In the genomic region with DNA sequence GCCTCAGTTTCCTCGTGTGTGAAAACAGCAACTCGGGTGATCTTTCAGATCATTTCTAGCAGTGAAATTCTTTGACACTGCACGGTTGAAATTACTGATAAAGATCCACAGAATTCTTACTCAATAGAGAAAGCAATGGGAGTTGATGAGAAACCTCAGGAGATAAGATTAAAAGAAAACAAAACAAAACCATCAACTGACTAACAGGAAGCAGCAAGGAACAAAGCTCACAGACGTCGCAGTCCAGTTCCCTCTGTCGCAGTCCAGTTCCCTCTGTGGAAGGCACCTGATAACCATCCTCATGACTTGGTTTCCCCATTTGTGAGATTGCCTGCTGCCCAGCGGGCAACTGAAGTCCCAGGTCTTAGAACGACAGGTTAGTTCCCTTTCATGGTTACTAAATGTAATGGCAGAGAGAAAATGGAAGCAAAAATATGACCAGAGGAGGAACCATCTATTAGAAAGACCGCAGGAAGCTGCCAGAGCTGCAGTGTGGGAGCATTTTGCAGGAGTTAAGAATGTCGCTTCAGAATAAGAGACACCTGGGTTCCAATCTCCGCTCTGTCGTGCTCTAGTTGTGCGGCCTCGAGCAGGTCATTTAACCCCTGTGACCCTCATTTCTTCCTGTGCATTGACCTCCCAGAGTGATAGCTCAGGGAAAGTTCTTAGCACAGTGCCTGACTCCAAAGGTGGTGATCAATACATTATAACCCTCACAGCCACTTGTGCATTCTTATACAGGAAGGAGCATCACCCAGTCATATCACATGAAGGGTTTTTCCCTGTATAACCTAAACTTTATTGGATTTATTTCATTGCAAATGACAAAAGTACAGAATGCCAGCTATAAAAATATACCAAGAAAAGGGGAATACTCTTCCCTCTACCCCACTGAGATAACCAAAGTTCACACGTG, we compare ENCODE assay signal across 1 cellular context.
TF ChIP-seq lines count a peak whose summit lies in the region.

No MANE protein-coding gene starts in this region.

TF ChIP-seq in K562, 482 proteins besides CTCF, POLR2A, EP300 and RAD21 (continued from another document and continues in another):
- TF ChIP-seq, protein P1, sequence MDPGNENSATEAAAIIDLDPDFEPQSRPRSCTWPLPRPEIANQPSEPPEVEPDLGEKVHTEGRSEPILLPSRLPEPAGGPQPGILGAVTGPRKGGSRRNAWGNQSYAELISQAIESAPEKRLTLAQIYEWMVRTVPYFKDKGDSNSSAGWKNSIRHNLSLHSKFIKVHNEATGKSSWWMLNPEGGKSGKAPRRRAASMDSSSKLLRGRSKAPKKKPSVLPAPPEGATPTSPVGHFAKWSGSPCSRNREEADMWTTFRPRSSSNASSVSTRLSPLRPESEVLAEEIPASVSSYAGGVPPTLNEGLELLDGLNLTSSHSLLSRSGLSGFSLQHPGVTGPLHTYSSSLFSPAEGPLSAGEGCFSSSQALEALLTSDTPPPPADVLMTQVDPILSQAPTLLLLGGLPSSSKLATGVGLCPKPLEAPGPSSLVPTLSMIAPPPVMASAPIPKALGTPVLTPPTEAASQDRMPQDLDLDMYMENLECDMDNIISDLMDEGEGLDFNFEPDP (CRISPR knock-in tag; IDR thresholded peaks at IDR 0.05), result no peak
- no peak for TF ChIP-seq TCFL5 (CRISPR knock-in tag; conservative IDR thresholded peaks at IDR 0.05)
- TF ChIP-seq, protein P2, sequence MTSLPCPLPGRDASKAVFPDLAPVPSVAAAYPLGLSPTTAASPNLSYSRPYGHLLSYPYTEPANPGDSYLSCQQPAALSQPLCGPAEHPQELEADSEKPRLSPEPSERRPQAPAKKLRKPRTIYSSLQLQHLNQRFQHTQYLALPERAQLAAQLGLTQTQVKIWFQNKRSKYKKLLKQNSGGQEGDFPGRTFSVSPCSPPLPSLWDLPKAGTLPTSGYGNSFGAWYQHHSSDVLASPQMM (CRISPR knock-in tag; IDR thresholded peaks at IDR 0.05), result no peak
- no peak for TF ChIP-seq CSDE1 (IDR thresholded peaks at IDR 0.05)
- TF ChIP-seq, protein P3, sequence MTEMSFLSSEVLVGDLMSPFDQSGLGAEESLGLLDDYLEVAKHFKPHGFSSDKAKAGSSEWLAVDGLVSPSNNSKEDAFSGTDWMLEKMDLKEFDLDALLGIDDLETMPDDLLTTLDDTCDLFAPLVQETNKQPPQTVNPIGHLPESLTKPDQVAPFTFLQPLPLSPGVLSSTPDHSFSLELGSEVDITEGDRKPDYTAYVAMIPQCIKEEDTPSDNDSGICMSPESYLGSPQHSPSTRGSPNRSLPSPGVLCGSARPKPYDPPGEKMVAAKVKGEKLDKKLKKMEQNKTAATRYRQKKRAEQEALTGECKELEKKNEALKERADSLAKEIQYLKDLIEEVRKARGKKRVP (CRISPR knock-in tag; IDR thresholded peaks at IDR 0.05), result no peak
- no peak for TF ChIP-seq NR2F6 (CRISPR knock-in tag; IDR thresholded peaks at IDR 0.05)
- no peak for TF ChIP-seq KAT8 (IDR thresholded peaks at IDR 0.05; ENCODE audit: low read depth)
- TF ChIP-seq, protein P4, sequence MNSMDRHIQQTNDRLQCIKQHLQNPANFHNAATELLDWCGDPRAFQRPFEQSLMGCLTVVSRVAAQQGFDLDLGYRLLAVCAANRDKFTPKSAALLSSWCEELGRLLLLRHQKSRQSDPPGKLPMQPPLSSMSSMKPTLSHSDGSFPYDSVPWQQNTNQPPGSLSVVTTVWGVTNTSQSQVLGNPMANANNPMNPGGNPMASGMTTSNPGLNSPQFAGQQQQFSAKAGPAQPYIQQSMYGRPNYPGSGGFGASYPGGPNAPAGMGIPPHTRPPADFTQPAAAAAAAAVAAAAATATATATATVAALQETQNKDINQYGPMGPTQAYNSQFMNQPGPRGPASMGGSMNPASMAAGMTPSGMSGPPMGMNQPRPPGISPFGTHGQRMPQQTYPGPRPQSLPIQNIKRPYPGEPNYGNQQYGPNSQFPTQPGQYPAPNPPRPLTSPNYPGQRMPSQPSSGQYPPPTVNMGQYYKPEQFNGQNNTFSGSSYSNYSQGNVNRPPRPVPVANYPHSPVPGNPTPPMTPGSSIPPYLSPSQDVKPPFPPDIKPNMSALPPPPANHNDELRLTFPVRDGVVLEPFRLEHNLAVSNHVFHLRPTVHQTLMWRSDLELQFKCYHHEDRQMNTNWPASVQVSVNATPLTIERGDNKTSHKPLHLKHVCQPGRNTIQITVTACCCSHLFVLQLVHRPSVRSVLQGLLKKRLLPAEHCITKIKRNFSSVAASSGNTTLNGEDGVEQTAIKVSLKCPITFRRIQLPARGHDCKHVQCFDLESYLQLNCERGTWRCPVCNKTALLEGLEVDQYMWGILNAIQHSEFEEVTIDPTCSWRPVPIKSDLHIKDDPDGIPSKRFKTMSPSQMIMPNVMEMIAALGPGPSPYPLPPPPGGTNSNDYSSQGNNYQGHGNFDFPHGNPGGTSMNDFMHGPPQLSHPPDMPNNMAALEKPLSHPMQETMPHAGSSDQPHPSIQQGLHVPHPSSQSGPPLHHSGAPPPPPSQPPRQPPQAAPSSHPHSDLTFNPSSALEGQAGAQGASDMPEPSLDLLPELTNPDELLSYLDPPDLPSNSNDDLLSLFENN (IDR thresholded peaks at IDR 0.05; ENCODE audit: low read depth in 2 of 2, low read length in 2 of 2), result no peak
- peak; percentile 77; the same call in 1 of the 2 replicates for TF ChIP-seq FOXM1 (IDR thresholded peaks at IDR 0.05; ENCODE audit: low read depth)
- no peak for TF ChIP-seq FOXM1 (CRISPR knock-in tag; IDR thresholded peaks at IDR 0.05; ENCODE audit: low read depth)
- TF ChIP-seq CREM (IDR thresholded peaks at IDR 0.05; ENCODE audit: low read depth), result no peak
- no peak for TF ChIP-seq SP1 (CRISPR knock-in tag; IDR thresholded peaks at IDR 0.05)
- TF ChIP-seq POU5F1 (IDR thresholded peaks at IDR 0.05; ENCODE audit: borderline replicate concordance, low read depth, low read length, partially characterized antibody), result no peak
- peak; percentile 70 for TF ChIP-seq FOSL1 (tag; conservative IDR thresholded peaks at IDR 0.05)
- TF ChIP-seq, protein P5, sequence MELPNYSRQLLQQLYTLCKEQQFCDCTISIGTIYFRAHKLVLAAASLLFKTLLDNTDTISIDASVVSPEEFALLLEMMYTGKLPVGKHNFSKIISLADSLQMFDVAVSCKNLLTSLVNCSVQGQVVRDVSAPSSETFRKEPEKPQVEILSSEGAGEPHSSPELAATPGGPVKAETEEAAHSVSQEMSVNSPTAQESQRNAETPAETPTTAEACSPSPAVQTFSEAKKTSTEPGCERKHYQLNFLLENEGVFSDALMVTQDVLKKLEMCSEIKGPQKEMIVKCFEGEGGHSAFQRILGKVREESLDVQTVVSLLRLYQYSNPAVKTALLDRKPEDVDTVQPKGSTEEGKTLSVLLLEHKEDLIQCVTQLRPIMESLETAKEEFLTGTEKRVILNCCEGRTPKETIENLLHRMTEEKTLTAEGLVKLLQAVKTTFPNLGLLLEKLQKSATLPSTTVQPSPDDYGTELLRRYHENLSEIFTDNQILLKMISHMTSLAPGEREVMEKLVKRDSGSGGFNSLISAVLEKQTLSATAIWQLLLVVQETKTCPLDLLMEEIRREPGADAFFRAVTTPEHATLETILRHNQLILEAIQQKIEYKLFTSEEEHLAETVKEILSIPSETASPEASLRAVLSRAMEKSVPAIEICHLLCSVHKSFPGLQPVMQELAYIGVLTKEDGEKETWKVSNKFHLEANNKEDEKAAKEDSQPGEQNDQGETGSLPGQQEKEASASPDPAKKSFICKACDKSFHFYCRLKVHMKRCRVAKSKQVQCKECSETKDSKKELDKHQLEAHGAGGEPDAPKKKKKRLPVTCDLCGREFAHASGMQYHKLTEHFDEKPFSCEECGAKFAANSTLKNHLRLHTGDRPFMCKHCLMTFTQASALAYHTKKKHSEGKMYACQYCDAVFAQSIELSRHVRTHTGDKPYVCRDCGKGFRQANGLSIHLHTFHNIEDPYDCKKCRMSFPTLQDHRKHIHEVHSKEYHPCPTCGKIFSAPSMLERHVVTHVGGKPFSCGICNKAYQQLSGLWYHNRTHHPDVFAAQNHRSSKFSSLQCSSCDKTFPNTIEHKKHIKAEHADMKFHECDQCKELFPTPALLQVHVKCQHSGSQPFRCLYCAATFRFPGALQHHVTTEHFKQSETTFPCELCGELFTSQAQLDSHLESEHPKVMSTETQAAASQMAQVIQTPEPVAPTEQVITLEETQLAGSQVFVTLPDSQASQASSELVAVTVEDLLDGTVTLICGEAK (IDR thresholded peaks at IDR 0.05), result peak; percentile 46
- TF ChIP-seq, protein P5 (CRISPR knock-in tag; IDR thresholded peaks at IDR 0.05), result no peak
- TF ChIP-seq ZNF239 (CRISPR knock-in tag; IDR thresholded peaks at IDR 0.05), result no peak
- no peak for TF ChIP-seq THRAP3 (IDR thresholded peaks at IDR 0.05; ENCODE audit: borderline replicate concordance)
- 0 out of 2 replicates have a peak, but pooled peaks have one; percentile 39 for TF ChIP-seq TAF7 (tag; IDR thresholded peaks at IDR 0.05)
- TF ChIP-seq BMI1 (IDR thresholded peaks at IDR 0.05; ENCODE audit: low read length), result no peak
- TF ChIP-seq MTA2 (IDR thresholded peaks at IDR 0.05; ENCODE audit: low read depth), result no peak
- TF ChIP-seq, protein P6, sequence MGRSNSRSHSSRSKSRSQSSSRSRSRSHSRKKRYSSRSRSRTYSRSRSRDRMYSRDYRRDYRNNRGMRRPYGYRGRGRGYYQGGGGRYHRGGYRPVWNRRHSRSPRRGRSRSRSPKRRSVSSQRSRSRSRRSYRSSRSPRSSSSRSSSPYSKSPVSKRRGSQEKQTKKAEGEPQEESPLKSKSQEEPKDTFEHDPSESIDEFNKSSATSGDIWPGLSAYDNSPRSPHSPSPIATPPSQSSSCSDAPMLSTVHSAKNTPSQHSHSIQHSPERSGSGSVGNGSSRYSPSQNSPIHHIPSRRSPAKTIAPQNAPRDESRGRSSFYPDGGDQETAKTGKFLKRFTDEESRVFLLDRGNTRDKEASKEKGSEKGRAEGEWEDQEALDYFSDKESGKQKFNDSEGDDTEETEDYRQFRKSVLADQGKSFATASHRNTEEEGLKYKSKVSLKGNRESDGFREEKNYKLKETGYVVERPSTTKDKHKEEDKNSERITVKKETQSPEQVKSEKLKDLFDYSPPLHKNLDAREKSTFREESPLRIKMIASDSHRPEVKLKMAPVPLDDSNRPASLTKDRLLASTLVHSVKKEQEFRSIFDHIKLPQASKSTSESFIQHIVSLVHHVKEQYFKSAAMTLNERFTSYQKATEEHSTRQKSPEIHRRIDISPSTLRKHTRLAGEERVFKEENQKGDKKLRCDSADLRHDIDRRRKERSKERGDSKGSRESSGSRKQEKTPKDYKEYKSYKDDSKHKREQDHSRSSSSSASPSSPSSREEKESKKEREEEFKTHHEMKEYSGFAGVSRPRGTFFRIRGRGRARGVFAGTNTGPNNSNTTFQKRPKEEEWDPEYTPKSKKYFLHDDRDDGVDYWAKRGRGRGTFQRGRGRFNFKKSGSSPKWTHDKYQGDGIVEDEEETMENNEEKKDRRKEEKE (IDR thresholded peaks at IDR 0.05; ENCODE audit: borderline replicate concordance in 1 of 2, control insufficient read depth in 1 of 2, low read depth in 2 of 2, low read length in 1 of 2), result no peak
- TF ChIP-seq ZNF146 (CRISPR knock-in tag; IDR thresholded peaks at IDR 0.05; ENCODE audit: unreplicated experiment), result no peak
- TF ChIP-seq JUN (IDR thresholded peaks at IDR 0.05; ENCODE audit: borderline replicate concordance, low read depth, low read length), result no peak
- no peak for TF ChIP-seq JUN (CRISPR knock-in tag; IDR thresholded peaks at IDR 0.05; ENCODE audit: borderline replicate concordance)
- TF ChIP-seq, protein P7, sequence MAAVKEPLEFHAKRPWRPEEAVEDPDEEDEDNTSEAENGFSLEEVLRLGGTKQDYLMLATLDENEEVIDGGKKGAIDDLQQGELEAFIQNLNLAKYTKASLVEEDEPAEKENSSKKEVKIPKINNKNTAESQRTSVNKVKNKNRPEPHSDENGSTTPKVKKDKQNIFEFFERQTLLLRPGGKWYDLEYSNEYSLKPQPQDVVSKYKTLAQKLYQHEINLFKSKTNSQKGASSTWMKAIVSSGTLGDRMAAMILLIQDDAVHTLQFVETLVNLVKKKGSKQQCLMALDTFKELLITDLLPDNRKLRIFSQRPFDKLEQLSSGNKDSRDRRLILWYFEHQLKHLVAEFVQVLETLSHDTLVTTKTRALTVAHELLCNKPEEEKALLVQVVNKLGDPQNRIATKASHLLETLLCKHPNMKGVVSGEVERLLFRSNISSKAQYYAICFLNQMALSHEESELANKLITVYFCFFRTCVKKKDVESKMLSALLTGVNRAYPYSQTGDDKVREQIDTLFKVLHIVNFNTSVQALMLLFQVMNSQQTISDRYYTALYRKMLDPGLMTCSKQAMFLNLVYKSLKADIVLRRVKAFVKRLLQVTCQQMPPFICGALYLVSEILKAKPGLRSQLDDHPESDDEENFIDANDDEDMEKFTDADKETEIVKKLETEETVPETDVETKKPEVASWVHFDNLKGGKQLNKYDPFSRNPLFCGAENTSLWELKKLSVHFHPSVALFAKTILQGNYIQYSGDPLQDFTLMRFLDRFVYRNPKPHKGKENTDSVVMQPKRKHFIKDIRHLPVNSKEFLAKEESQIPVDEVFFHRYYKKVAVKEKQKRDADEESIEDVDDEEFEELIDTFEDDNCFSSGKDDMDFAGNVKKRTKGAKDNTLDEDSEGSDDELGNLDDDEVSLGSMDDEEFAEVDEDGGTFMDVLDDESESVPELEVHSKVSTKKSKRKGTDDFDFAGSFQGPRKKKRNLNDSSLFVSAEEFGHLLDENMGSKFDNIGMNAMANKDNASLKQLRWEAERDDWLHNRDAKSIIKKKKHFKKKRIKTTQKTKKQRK (IDR thresholded peaks at IDR 0.05; ENCODE audit: borderline replicate concordance, low read depth, low read length), result no peak
- no peak for TF ChIP-seq ZNF785 (CRISPR knock-in tag; IDR thresholded peaks at IDR 0.05)
- TF ChIP-seq, protein P8, sequence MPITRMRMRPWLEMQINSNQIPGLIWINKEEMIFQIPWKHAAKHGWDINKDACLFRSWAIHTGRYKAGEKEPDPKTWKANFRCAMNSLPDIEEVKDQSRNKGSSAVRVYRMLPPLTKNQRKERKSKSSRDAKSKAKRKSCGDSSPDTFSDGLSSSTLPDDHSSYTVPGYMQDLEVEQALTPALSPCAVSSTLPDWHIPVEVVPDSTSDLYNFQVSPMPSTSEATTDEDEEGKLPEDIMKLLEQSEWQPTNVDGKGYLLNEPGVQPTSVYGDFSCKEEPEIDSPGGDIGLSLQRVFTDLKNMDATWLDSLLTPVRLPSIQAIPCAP (CRISPR knock-in tag; IDR thresholded peaks at IDR 0.05; ENCODE audit: borderline replicate concordance), result no peak
- TF ChIP-seq TEAD2 (tag; IDR thresholded peaks at IDR 0.05), result no peak
